Comparison of ENCODE assay signal across 10 cellular contexts in genomic region chr1:246003442-246003730, GRCh38.
A peak's percentile ranks its signal among the peaks of the same experiment; 100 is the strongest.
DNase-seq lines count a peak whose midpoint lies in the region; ATAC-seq, FAIRE-seq and TF ChIP-seq lines count a peak whose summit lies in the region.
"Had no signal": no experiment of that assay in that cellular context is flagged by ENCODE, and none has a peak within 500 bp of the region (broad histone marks: within the 10 kb centered on the region; RNA-seq: fewer than 3 reads in every experiment).

No MANE protein-coding gene starts in this region.

- H3K9me3 ChIP-seq in OCI-LY1 (ENCODE audit: low read length) (no peaks in the 10 kb centered on the region), K562 (replicated peaks; ENCODE audit: control insufficient read depth, insufficient read depth, low read depth, low read length) (no peaks in the 10 kb centered on the region), neural cell (ENCODE audit: low read length) (no peaks in the 10 kb centered on the region), osteoblast (ENCODE audit: low read depth, low read length) (no peaks in the 10 kb centered on the region), transverse colon (no peaks in the 10 kb centered on the region)

- peak; percentile 72 for TF ChIP-seq CTCF in C4-2B (conservative IDR thresholded peaks at IDR 0.05)
- 0 out of 2 replicates have a peak, but pooled peaks have one; percentile 1 for TF ChIP-seq CTCF in OCI-LY1 (IDR thresholded peaks at IDR 0.05; ENCODE audit: low read length)
- no peak for TF ChIP-seq CTCF in K562 (IDR thresholded peaks at IDR 0.05 in 2 of 3, conservative IDR thresholded peaks at IDR 0.05 in 1 of 3; ENCODE audit: insufficient read depth in 2 of 3, low read depth in 1 of 3, low read length in 3 of 3)
- peak; percentile 31 for TF ChIP-seq CTCF in neural cell (IDR thresholded peaks at IDR 0.05; ENCODE audit: poor library complexity, severe bottlenecking)
- no peak for TF ChIP-seq CTCF in osteoblast (IDR thresholded peaks at IDR 0.05; ENCODE audit: extremely low read depth, low read depth, low read length)
- TF ChIP-seq CTCF in transverse colon (IDR thresholded peaks at IDR 0.05): no peak

- no peak for TF ChIP-seq EP300 in K562 (IDR thresholded peaks at IDR 0.05; ENCODE audit: low read length)
- TF ChIP-seq EP300 in neural cell (conservative IDR thresholded peaks at IDR 0.05; ENCODE audit: poor library complexity, severe bottlenecking): no peak
- TF ChIP-seq EP300 in transverse colon (IDR thresholded peaks at IDR 0.05; ENCODE audit: low read depth): no peak

- H3K9me1 ChIP-seq in K562 (ENCODE audit: control insufficient read depth, insufficient read depth, low read length): peaks cover 2% of the 10 kb centered on the region

- H2AFZ ChIP-seq in OCI-LY1 (ENCODE audit: low read length) (no peak overlapping the region), K562 (ENCODE audit: low read depth, low read length) (no peak overlapping the region), neural cell (ENCODE audit: low read depth, low read length) (no peak overlapping the region), osteoblast (ENCODE audit: low read length) (no peak overlapping the region)
- H2AFZ ChIP-seq: PC-9 had no signal

- TF ChIP-seq POLR2A in K562 (conservative IDR thresholded peaks at IDR 0.05) (no peak), transverse colon (IDR thresholded peaks at IDR 0.05) (no peak)

- POLR2A ChIA-PET in K562 (lab: Yijun Ruan, JAX): interaction anchor here (0.8 kb wide), 1 partner anchor 20 kb away, joined by 3 read pairs; no protein-coding TSS in a partner anchor

- in situ Hi-C loops in K562 (cut with MboI) (loop anchor here (5.0 to 25.0 kb wide), 3 partner anchors 284 to 846 kb away; no protein-coding TSS in a partner anchor), transverse colon (cut with MboI; ENCODE audit: low pct_ligation_motif_present in 1 of 4, low pct_unique_long_range_greater_than_20kb in 1 of 4, low sequenced_read_pairs in 3 of 4) (loop anchor here in 3 of 4 donors (5.0 to 25.0 kb wide), 5 partner anchors 434 to 851 kb away; partner anchors contain the start of gene KIF26B (in 3 of the 3))

- BruUV-seq in K562 (replicated peaks; lab: Mats Ljungman, UMichigan): no TSS peak

- H3K4me3 ChIP-seq in OCI-LY1 (ENCODE audit: low read depth, low read length, poor library complexity, severe bottlenecking) (no peak overlapping the region), K562 (no peak overlapping the region), neural cell (ENCODE audit: low read length) (no peak overlapping the region), osteoblast (ENCODE audit: insufficient read depth, low read length) (no peak overlapping the region), transverse colon (no peak overlapping the region)
- H3K4me3 ChIP-seq: MG63, PC-9 had no signal

- H3K27ac ChIP-seq in C4-2B (no peak overlapping the region), OCI-LY1 (ENCODE audit: low read depth, low read length, poor library complexity, severe bottlenecking) (no peak overlapping the region), K562 (ENCODE audit: extremely low read depth, low read depth, low read length) (no peak overlapping the region), neural cell (ENCODE audit: low read length) (no peak overlapping the region), osteoblast (ENCODE audit: low read depth, low read length) (no peak overlapping the region), transverse colon (no peak overlapping the region)
- H3K27ac ChIP-seq: PC-9 had no signal

- no peak for FAIRE-seq in K562 (lab: Jason Lieb, UNC)

- H3K4me1 ChIP-seq in OCI-LY1 (ENCODE audit: insufficient read depth, low read length, severe bottlenecking) (peaks cover 10% of the 10 kb centered on the region), K562 (replicated peaks in 1 of 2; ENCODE audit: control insufficient read depth in 2 of 2, insufficient read depth in 2 of 2, low read length in 2 of 2) (peaks cover 0 to 3% of the 10 kb centered on the region in 2 experiments; a peak in 2 of 5 replicates), osteoblast (ENCODE audit: insufficient read depth, low read length) (peaks cover 29% of the 10 kb centered on the region), transverse colon (peaks cover 0 to 26% (median 10%) of the 10 kb centered on the region in 4 donors)

- H3K36me3 ChIP-seq in OCI-LY1 (ENCODE audit: insufficient read depth, low read length): no peaks in the 10 kb centered on the region
- no peaks in the 10 kb centered on the region for H3K36me3 ChIP-seq in K562 (ENCODE audit: control insufficient read depth, insufficient read depth, low read length)
- no peaks in the 10 kb centered on the region for H3K36me3 ChIP-seq in neural cell (ENCODE audit: insufficient read depth, low read length)
- H3K36me3 ChIP-seq in osteoblast (ENCODE audit: insufficient read depth, low read length): no peaks in the 10 kb centered on the region
- no peaks in the 10 kb centered on the region for H3K36me3 ChIP-seq in transverse colon
- H3K36me3 ChIP-seq: MG63 had no signal

- H4K20me1 ChIP-seq in OCI-LY1 (ENCODE audit: insufficient read depth, low read length) (no peaks in the 10 kb centered on the region), K562 (replicated peaks; ENCODE audit: control insufficient read depth, insufficient read depth, low read length) (no peaks in the 10 kb centered on the region), neural cell (ENCODE audit: insufficient read depth) (no peaks in the 10 kb centered on the region), osteoblast (ENCODE audit: insufficient read depth, low read length) (no peaks in the 10 kb centered on the region)

- no peak overlapping the region for H3K9ac ChIP-seq in OCI-LY1 (ENCODE audit: low read length)
- no peak overlapping the region for H3K9ac ChIP-seq in K562 (ENCODE audit: insufficient read depth in 1 of 2, low read depth in 2 of 2, low read length in 2 of 2)
- H3K9ac ChIP-seq in neural cell (ENCODE audit: low read length): no peak overlapping the region

- H3K4me2 ChIP-seq in OCI-LY1 (ENCODE audit: low read length) (no peak overlapping the region), K562 (ENCODE audit: insufficient read depth, low read length) (no peak overlapping the region), neural cell (ENCODE audit: low read length) (no peak overlapping the region), osteoblast (ENCODE audit: insufficient read depth, low read length) (no peak overlapping the region)
- H3K4me2 ChIP-seq: PC-9 had no signal

- DNase-seq in K562 (ENCODE audit: extremely low read depth in 1 of 4, low spot score in 3 of 4) (no peak), osteoblast (ENCODE audit: insufficient read length, low spot score, missing footprints) (no peak), transverse colon (no peak)
- DNase-seq in activated CD4-positive, alpha-beta T cell treated with anti-CD3 and anti-CD28 coated beads for 48 hours: no peak
- DNase-seq: NCI-H524 treated with DMSO at 0.1 percent for 48 hours had no signal

- ATAC-seq in K562: no peak

- H3K79me2 ChIP-seq in OCI-LY1 (ENCODE audit: insufficient read depth, low read length) (no peaks in the 10 kb centered on the region), K562 (ENCODE audit: control insufficient read depth, insufficient read depth, low read length) (no peaks in the 10 kb centered on the region), neural cell (replicated peaks; ENCODE audit: insufficient read depth, low read length) (no peaks in the 10 kb centered on the region), osteoblast (ENCODE audit: insufficient read depth, low read length) (no peaks in the 10 kb centered on the region)

- H3K9me2 ChIP-seq in OCI-LY1 (ENCODE audit: low read depth, low read length): no peaks in the 10 kb centered on the region
- H3K9me2 ChIP-seq in neural cell (ENCODE audit: insufficient read depth, low read length): no peaks in the 10 kb centered on the region

- intact Hi-C loops in K562 (cut with micrococcal nuclease) (loop anchor here (1.0 to 5.0 kb wide), 5 partner anchors 146 to 850 kb away; no protein-coding TSS in a partner anchor), transverse colon (cut with DNase I; ENCODE audit: low total_unique reads) (loop anchor here (2.0 kb wide), 1 partner anchor 847 kb away; no protein-coding TSS in a partner anchor)

- 36% methylated on average over 2 of the region's 2 CpGs for WGBS in K562 (ENCODE audit: insufficient coverage, low coverage, missing lambda C conversion rate)
- WGBS in transverse colon (ENCODE audit: low coverage in 1 of 2), 2 donors: 17 to 36% methylated on average over 2 of the region's 2 CpGs

- TF ChIP-seq RAD21 in K562 (CRISPR knock-in tag; conservative IDR thresholded peaks at IDR 0.05 in 1 of 2, IDR thresholded peaks at IDR 0.05 in 1 of 2): no peak
- TF ChIP-seq RAD21 in neural cell (conservative IDR thresholded peaks at IDR 0.05): no peak

- CTCF ChIA-PET in K562 (lab: Yijun Ruan, JAX; ENCODE audit: low intra/inter-chr PET ratio): interaction anchor here (0.7 to 1.9 kb wide), 4 partner anchors 131 to 850 kb away, joined by 3 to 8 read pairs (median 6); no protein-coding TSS in a partner anchor

- H3K27me3 ChIP-seq in OCI-LY1 (ENCODE audit: insufficient read depth, low read length) (no peaks in the 10 kb centered on the region), K562 (ENCODE audit: control insufficient read depth in 2 of 2, insufficient read depth in 2 of 2, low read length in 2 of 2) (no peaks in the 10 kb centered on the region), neural cell (ENCODE audit: insufficient read depth, low read depth, low read length) (no peaks in the 10 kb centered on the region), osteoblast (ENCODE audit: insufficient read depth, low read length) (no peaks in the 10 kb centered on the region), transverse colon (no peaks in the 10 kb centered on the region)
- H3K27me3 ChIP-seq: MG63 had no signal

- no peaks in the 10 kb centered on the region for H3F3A ChIP-seq in OCI-LY1 (ENCODE audit: insufficient read depth, low read length)
- H3F3A ChIP-seq in neural cell (ENCODE audit: insufficient read depth, low read length, poor library complexity, severe bottlenecking): no peaks in the 10 kb centered on the region

TF ChIP-seq in neural cell, 6 proteins besides CTCF, POLR2A, EP300 and RAD21:
- TF ChIP-seq TAF1 (IDR thresholded peaks at IDR 0.05; ENCODE audit: low read depth) (no peak), MXI1 (conservative IDR thresholded peaks at IDR 0.05; ENCODE audit: poor library complexity, severe bottlenecking) (no peak), SMC3 (conservative IDR thresholded peaks at IDR 0.05; ENCODE audit: poor library complexity) (peak; percentile 58), EZH2 (IDR thresholded peaks at IDR 0.05; ENCODE audit: borderline replicate concordance, insufficient read depth, low read length, poor library complexity, severe bottlenecking) (no peak)

Comparison
In these comparisons a context has a peak if more than half of its experiments do, and no peak if none do; other contexts are left out.
1. CTCF ChIP-seq: peak in C4-2B (single experiment), OCI-LY1 (single experiment) and neural cell (single experiment); none in K562 (0 of 3), osteoblast (single experiment) and transverse colon (0 of 5).